Comparison of ENCODE assay signal across 24 cellular contexts in genomic region chr15:60964527-60964926, GRCh38.
DNase-seq lines count a peak whose midpoint lies in the region; ATAC-seq and TF ChIP-seq lines count a peak whose summit lies in the region.
"Had no signal": no experiment of that assay in that cellular context is flagged by ENCODE, and none has a peak within 500 bp of the region (broad histone marks: within the 10 kb centered on the region; RNA-seq: fewer than 3 reads in every experiment).

No MANE protein-coding gene starts in this region.

- TF ChIP-seq CTCF in GM12865 (IDR thresholded peaks at IDR 0.05; ENCODE audit: insufficient read depth, low read depth, low read length, missing control alignments): no peak
- TF ChIP-seq CTCF in NB4 (IDR thresholded peaks at IDR 0.05; ENCODE audit: low read depth, low read length): peak; percentile 10
- TF ChIP-seq CTCF in esophagus muscularis mucosa (IDR thresholded peaks at IDR 0.05): peak in 2 of 3 experiments; percentile 28 to 37

- TF ChIP-seq EP300 in esophagus muscularis mucosa (IDR thresholded peaks at IDR 0.05): no peak

- 100% methylated on average over 1 of the region's 1 CpG for WGBS in esophagus muscularis mucosa

- no peak overlapping the region for H3K4me3 ChIP-seq in GM12865 (ENCODE audit: low read depth, low read length)
- no peak overlapping the region for H3K4me3 ChIP-seq in NB4 (ENCODE audit: low read depth, low read length)
- no peak overlapping the region for H3K4me3 ChIP-seq in esophagus muscularis mucosa
- H3K4me3 ChIP-seq: hepatocyte, smooth muscle cell, tibial artery had no signal

- no peaks in the 10 kb centered on the region for H3K27me3 ChIP-seq in esophagus muscularis mucosa
- H3K27me3 ChIP-seq: hepatocyte, tibial artery had no signal

- H3K9me3 Mint-ChIP-seq in activated T-helper 17 cell treated with anti-CD3 and anti-CD28 coated beads, Interleukin-2, amount 50 U/mL, for 72 hours: no peaks in the 10 kb centered on the region
- no peaks in the 10 kb centered on the region for H3K9me3 Mint-ChIP-seq in stimulated activated naive B cell treated with anti-CD40 and anti-IgM and Interleukin-4, amounts not matched to agents 10 μg/mL and 1 μg/mL and 100 μg/mL, for 72 hours
- H3K9me3 Mint-ChIP-seq: activated B cell treated with CpG ODN at 0.5 μM for 24 hours; activated naive CD8-positive, alpha-beta T cell treated with anti-CD3 and anti-CD28 coated beads, Interleukin-2, amount 50 U/mL, for 24 hours; activated T-helper 1 cell treated with anti-CD3 and anti-CD28 coated beads, Interleukin-12 subunit alpha, Interleukin-12 subunit beta, Interleukin-2, Interleukin-4 antibody, amounts not matched to agents 30 ng/mL and 10 ng/mL and 1 ng/mL, durations not matched to agents 14 hours and 24 hours and 36 hours; stimulated activated effector memory CD8-positive, alpha-beta T cell treated with anti-CD3 and anti-CD28 coated beads, Interleukin-12 subunit alpha, Interleukin-12 subunit beta, amount 100 ng/mL, for 72 hours; T-cell had no signal

- H3K9me3 ChIP-seq in esophagus muscularis mucosa: no peaks in the 10 kb centered on the region
- H3K9me3 ChIP-seq: tibial artery had no signal

- no peaks in the 10 kb centered on the region for H3K4me1 Mint-ChIP-seq in activated T-helper 17 cell treated with anti-CD3 and anti-CD28 coated beads, Interleukin-2, amount 50 U/mL, for 72 hours
- no peaks in the 10 kb centered on the region for H3K4me1 Mint-ChIP-seq in stimulated activated naive B cell treated with anti-CD40 and anti-IgM and Interleukin-4, amounts not matched to agents 10 μg/mL and 1 μg/mL and 100 μg/mL, for 72 hours
- H3K4me1 Mint-ChIP-seq: activated B cell treated with CpG ODN at 0.5 μM for 24 hours; activated naive CD8-positive, alpha-beta T cell treated with anti-CD3 and anti-CD28 coated beads, Interleukin-2, amount 50 U/mL, for 24 hours; stimulated activated effector memory CD8-positive, alpha-beta T cell treated with anti-CD3 and anti-CD28 coated beads, Interleukin-12 subunit alpha, Interleukin-12 subunit beta, amount 100 ng/mL, for 72 hours; T-cell had no signal

- H3K4me3 Mint-ChIP-seq in activated T-helper 17 cell treated with anti-CD3 and anti-CD28 coated beads, Interleukin-2, amount 50 U/mL, for 72 hours: no peak overlapping the region
- H3K4me3 Mint-ChIP-seq in stimulated activated naive B cell treated with anti-CD40 and anti-IgM and Interleukin-4, amounts not matched to agents 10 μg/mL and 1 μg/mL and 100 μg/mL, for 72 hours: no peak overlapping the region
- H3K4me3 Mint-ChIP-seq: activated B cell treated with CpG ODN at 0.5 μM for 24 hours; activated naive CD8-positive, alpha-beta T cell treated with anti-CD3 and anti-CD28 coated beads, Interleukin-2, amount 50 U/mL, for 24 hours; activated T-helper 1 cell treated with anti-CD3 and anti-CD28 coated beads, Interleukin-12 subunit alpha, Interleukin-12 subunit beta, Interleukin-2, Interleukin-4 antibody, amounts not matched to agents 30 ng/mL and 10 ng/mL and 1 ng/mL, durations not matched to agents 14 hours and 24 hours and 36 hours; stimulated activated effector memory CD8-positive, alpha-beta T cell treated with anti-CD3 and anti-CD28 coated beads, Interleukin-12 subunit alpha, Interleukin-12 subunit beta, amount 100 ng/mL, for 72 hours; T-cell had no signal

- DNase-seq in GM12865 (ENCODE audit: low read depth) (peak; percentile 2), NB4 (ENCODE audit: low read depth) (no peak), esophagus muscularis mucosa (ENCODE audit: extremely low spot score) (peak; percentile 77), renal cortical epithelial cell (ENCODE audit: low read depth) (peak; percentile 21), NCI-H748 treated with DMSO at 0.1 percent for 48 hours (lab: John Stamatoyannopoulos, UW) (no peak)
- DNase-seq in stimulated activated naive B cell treated with anti-CD40 and anti-IgM and Interleukin-4, amounts not matched to agents 10 μg/mL and 1 μg/mL and 100 μg/mL, for 72 hours: no peak
- DNase-seq: activated B cell treated with CpG ODN at 0.5 μM for 24 hours; activated CD8-positive, alpha-beta memory T cell treated with anti-CD3 and anti-CD28 coated beads for 24 hours; activated naive CD8-positive, alpha-beta T cell treated with anti-CD3 and anti-CD28 coated beads, Interleukin-2, amount 50 U/mL, for 24 hours; effector CD4-positive, alpha-beta T cell; GDM1; Karpas-422; NCI-H1436 treated with DMSO at 0.1 percent for 48 hours; NCI-H345; NK-92 treated with Interleukin-12 subunit alpha and Interleukin-12 subunit beta, amount 100 ng/mL, for 24 hours; T-cell; tibial artery had no signal

- TF ChIP-seq POLR2A in NB4 (IDR thresholded peaks at IDR 0.05; ENCODE audit: extremely low read depth, insufficient read length) (no peak), esophagus muscularis mucosa (IDR thresholded peaks at IDR 0.05; ENCODE audit: low read depth) (no peak)

- H3K27ac ChIP-seq in esophagus muscularis mucosa (replicated peaks in 1 of 4): no peak overlapping the region
- H3K27ac ChIP-seq: hepatocyte, HL-60, RWPE1, tibial artery had no signal

- no peaks in the 10 kb centered on the region for H3K36me3 Mint-ChIP-seq in activated T-helper 17 cell treated with anti-CD3 and anti-CD28 coated beads, Interleukin-2, amount 50 U/mL, for 72 hours (ENCODE audit: low read depth)
- H3K36me3 Mint-ChIP-seq in stimulated activated naive B cell treated with anti-CD40 and anti-IgM and Interleukin-4, amounts not matched to agents 10 μg/mL and 1 μg/mL and 100 μg/mL, for 72 hours: no peaks in the 10 kb centered on the region
- H3K36me3 Mint-ChIP-seq: stimulated activated effector memory CD8-positive, alpha-beta T cell treated with anti-CD3 and anti-CD28 coated beads, Interleukin-12 subunit alpha, Interleukin-12 subunit beta, amount 100 ng/mL, for 72 hours; T-cell had no signal

- peaks cover 13% of the 10 kb centered on the region for H3K27me3 Mint-ChIP-seq in activated T-helper 17 cell treated with anti-CD3 and anti-CD28 coated beads, Interleukin-2, amount 50 U/mL, for 72 hours
- peaks cover 7 to 11% of the 10 kb centered on the region in 2 donors for H3K27me3 Mint-ChIP-seq in stimulated activated naive B cell treated with anti-CD40 and anti-IgM and Interleukin-4, amounts not matched to agents 10 μg/mL and 1 μg/mL and 100 μg/mL, for 72 hours
- H3K27me3 Mint-ChIP-seq: activated naive CD8-positive, alpha-beta T cell treated with anti-CD3 and anti-CD28 coated beads, Interleukin-2, amount 50 U/mL, for 24 hours had no signal

- no peak for ATAC-seq in activated T-helper 17 cell treated with anti-CD3 and anti-CD28 coated beads, Interleukin-2, amount 50 U/mL, for 72 hours (replicated peaks)
- ATAC-seq in stimulated activated naive B cell treated with anti-CD40 and anti-IgM and Interleukin-4, amounts not matched to agents 10 μg/mL and 1 μg/mL and 100 μg/mL, for 72 hours (replicated peaks): no peak
- ATAC-seq: activated naive CD8-positive, alpha-beta T cell treated with anti-CD3 and anti-CD28 coated beads, Interleukin-2, amount 50 U/mL, for 24 hours; stimulated activated effector memory CD8-positive, alpha-beta T cell treated with anti-CD3 and anti-CD28 coated beads, Interleukin-12 subunit alpha, Interleukin-12 subunit beta, amount 100 ng/mL, for 72 hours; T-cell had no signal

- intact Hi-C loops in esophagus muscularis mucosa (cut with DNase I): no loop called here

- no peak overlapping the region for H3K27ac Mint-ChIP-seq in activated T-helper 17 cell treated with anti-CD3 and anti-CD28 coated beads, Interleukin-2, amount 50 U/mL, for 72 hours
- H3K27ac Mint-ChIP-seq in stimulated activated naive B cell treated with anti-CD40 and anti-IgM and Interleukin-4, amounts not matched to agents 10 μg/mL and 1 μg/mL and 100 μg/mL, for 72 hours: no peak overlapping the region
- H3K27ac Mint-ChIP-seq: activated B cell treated with CpG ODN at 0.5 μM for 24 hours; activated naive CD8-positive, alpha-beta T cell treated with anti-CD3 and anti-CD28 coated beads, Interleukin-2, amount 50 U/mL, for 24 hours; activated T-helper 1 cell treated with anti-CD3 and anti-CD28 coated beads, Interleukin-12 subunit alpha, Interleukin-12 subunit beta, Interleukin-2, Interleukin-4 antibody, amounts not matched to agents 30 ng/mL and 10 ng/mL and 1 ng/mL, durations not matched to agents 14 hours and 24 hours and 36 hours; stimulated activated effector memory CD8-positive, alpha-beta T cell treated with anti-CD3 and anti-CD28 coated beads, Interleukin-12 subunit alpha, Interleukin-12 subunit beta, amount 100 ng/mL, for 72 hours; T-cell had no signal

- no peaks in the 10 kb centered on the region for H3K36me3 ChIP-seq in esophagus muscularis mucosa
- H3K36me3 ChIP-seq: tibial artery had no signal

- peaks cover 2 to 32% (median 25%) of the 10 kb centered on the region in 4 donors for H3K4me1 ChIP-seq in esophagus muscularis mucosa

Comparison
In these comparisons a context has a peak if more than half of its experiments do, and no peak if none do; other contexts are left out.
1. DNase-seq: peak in GM12865 (single experiment), esophagus muscularis mucosa (single experiment) and renal cortical epithelial cell (single experiment); none in NB4 (single experiment), stimulated activated naive B cell treated with anti-CD40 and anti-IgM and Interleukin-4, amounts not matched to agents 10 μg/mL and 1 μg/mL and 100 μg/mL, for 72 hours (single experiment) and NCI-H748 treated with DMSO at 0.1 percent for 48 hours (single experiment).